ENCODE assay signal across 9 cellular contexts in the genomic region with DNA sequence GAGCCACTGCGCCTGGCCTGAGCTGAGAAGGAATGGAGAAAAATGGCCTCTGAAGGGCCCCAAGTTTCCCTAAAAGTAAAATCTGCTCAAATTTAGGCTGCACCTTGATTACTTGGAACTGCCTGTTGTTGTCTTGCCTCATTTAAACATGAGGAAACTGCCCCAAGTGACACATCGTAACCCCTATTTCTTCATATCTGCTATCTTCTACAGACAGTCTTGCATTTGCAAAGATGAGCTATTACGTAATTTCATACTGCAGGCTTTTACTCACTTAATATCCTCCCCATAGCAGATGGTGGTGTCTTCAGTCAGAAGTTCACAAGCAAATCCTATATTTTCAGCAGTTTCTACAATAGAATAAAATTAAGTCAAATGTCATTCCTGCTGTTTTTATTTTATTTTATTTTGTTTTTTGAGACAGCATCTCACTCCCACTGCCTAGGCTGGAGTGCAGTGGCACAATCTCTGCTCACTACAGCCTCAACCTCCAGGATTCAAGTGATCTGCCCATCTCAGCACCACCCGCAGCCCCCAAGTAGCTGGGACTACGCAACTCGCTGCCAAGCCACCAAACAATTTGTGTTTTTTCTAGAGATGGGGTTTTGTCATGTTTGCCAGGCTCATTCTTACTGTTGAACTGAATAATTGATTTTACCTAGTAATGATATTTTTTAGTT. TPM values are rescaled to one million over a fixed set of nuclear protein-coding genes. Genes with fewer than 3 reads are reported as not detected.
DNase-seq lines count a peak whose midpoint lies in the region; ATAC-seq and TF ChIP-seq lines count a peak whose summit lies in the region.
"Had no signal": no experiment of that assay in that cellular context is flagged by ENCODE, and none has a peak within 500 bp of the region (broad histone marks: within the 10 kb centered on the region; RNA-seq: fewer than 3 reads in every experiment).

No MANE protein-coding gene starts in this region.

- H3K9ac ChIP-seq in adipocyte (ENCODE audit: low read length) = no peak overlapping the region

- no peak for TF ChIP-seq POLR2A in vagina (IDR thresholded peaks at IDR 0.05)

- no peaks in the 10 kb centered on the region for H3K27me3 ChIP-seq in adipocyte (replicated peaks; ENCODE audit: control insufficient read depth, insufficient read depth, low read length)
- no peaks in the 10 kb centered on the region for H3K27me3 ChIP-seq in vagina

- peaks cover 0 to 3% of the 10 kb centered on the region in 2 donors for H3K36me3 Mint-ChIP-seq in activated T-cell treated with anti-CD3 and anti-CD28 coated beads, Interleukin-2, amount 50 U/mL, for 72 hours (ENCODE audit: insufficient read depth in 2 of 2)
- H3K36me3 Mint-ChIP-seq in T-helper 17 cell (ENCODE audit: low read depth) = peaks cover 2% of the 10 kb centered on the region

- peaks cover 41% of the 10 kb centered on the region for H3K4me1 Mint-ChIP-seq in activated T-cell treated with anti-CD3 and anti-CD28 coated beads, Interleukin-2, amount 50 U/mL, for 72 hours (ENCODE audit: low read depth)
- peaks cover 16% of the 10 kb centered on the region for H3K4me1 Mint-ChIP-seq in T-helper 17 cell

- H3K4me3 Mint-ChIP-seq in activated T-cell treated with anti-CD3 and anti-CD28 coated beads, Interleukin-2, amount 50 U/mL, for 72 hours = peak overlapping the region; percentile 54 to 75
- H3K4me3 Mint-ChIP-seq in T-helper 17 cell = no peak overlapping the region

- H3K36me3 ChIP-seq in adipocyte (ENCODE audit: control insufficient read depth, insufficient read depth, low read length, severe bottlenecking) (peaks cover 23% of the 10 kb centered on the region), vagina (peaks cover 0 to 14% of the 10 kb centered on the region in 2 donors)

- H3K4me1 ChIP-seq in adipocyte (ENCODE audit: control insufficient read depth, insufficient read depth, low read length) = peaks cover 28% of the 10 kb centered on the region
- peaks cover 17% of the 10 kb centered on the region for H3K4me1 ChIP-seq in vagina

- intact Hi-C loops in left colon (cut with DNase I, micrococcal nuclease) (no loop called here), vagina (cut with DNase I) (no loop called here)

- H3K4me3 ChIP-seq in adipocyte (ENCODE audit: low read length) (no peak overlapping the region), vagina (no peak overlapping the region)

- no peak for TF ChIP-seq CTCF in vagina (IDR thresholded peaks at IDR 0.05)

- DNase-seq in activated T-cell treated with anti-CD3 and anti-CD28 coated beads, Interleukin-2, amount 50 U/mL, for 72 hours = no peak
- no peak for DNase-seq in activated T-cell treated with anti-CD3 and anti-CD28 coated beads, Interleukin-2, amount 50 U/mL, for 48 hours
- DNase-seq in adipocyte (ENCODE audit: low read depth) = peak; percentile 67
- no peak for DNase-seq in left colon
- no peak for DNase-seq in vagina (ENCODE audit: extremely low spot score in 2 of 2)
- no peak for DNase-seq in DMS79 treated with DMSO at 0.1 percent for 48 hours (lab: John Stamatoyannopoulos, UW)
- DNase-seq in T-helper 17 cell = no peak
- DNase-seq in ureter (ENCODE audit: low spot score) = no peak
- DNase-seq: NCI-H82 had no signal

- peak in 1 of 2 donors; percentile 57 for ATAC-seq in activated T-cell treated with anti-CD3 and anti-CD28 coated beads, Interleukin-2, amount 50 U/mL, for 72 hours (replicated peaks in 1 of 2)
- ATAC-seq in left colon = peak; percentile 8
- ATAC-seq in T-helper 17 cell = no peak

- peak overlapping the region; percentile 83 for H3K27ac Mint-ChIP-seq in activated T-cell treated with anti-CD3 and anti-CD28 coated beads, Interleukin-2, amount 50 U/mL, for 72 hours
- H3K27ac Mint-ChIP-seq in T-helper 17 cell = no peak overlapping the region

- H3K27me3 Mint-ChIP-seq in activated T-cell treated with anti-CD3 and anti-CD28 coated beads, Interleukin-2, amount 50 U/mL, for 72 hours (ENCODE audit: low read depth) = no peaks in the 10 kb centered on the region
- H3K27me3 Mint-ChIP-seq in T-helper 17 cell = no peaks in the 10 kb centered on the region

- H3K9me3 ChIP-seq in adipocyte (ENCODE audit: control insufficient read depth, low read length) = no peaks in the 10 kb centered on the region
- no peaks in the 10 kb centered on the region for H3K9me3 ChIP-seq in vagina
- no peaks in the 10 kb centered on the region for H3K9me3 ChIP-seq in T-helper 17 cell (ENCODE audit: control insufficient read depth, low read length, poor library complexity, severe bottlenecking)

- no peaks in the 10 kb centered on the region for H3K9me3 Mint-ChIP-seq in activated T-cell treated with anti-CD3 and anti-CD28 coated beads, Interleukin-2, amount 50 U/mL, for 72 hours

- H3K27ac ChIP-seq in vagina = peak overlapping the region; percentile 14

RNA-seq across cellular contexts. Expression of a gene that starts 45.3 kb away (rescaled TPM):
- 100 to 1,000 TPM; 130 to 137 TPM for total RNA-seq in activated T-cell treated with anti-CD3 and anti-CD28 coated beads, Interleukin-2, amount 50 U/mL, for 72 hours
- total RNA-seq in left colon (100 to 1,000 TPM; 146 to 164 TPM), vagina (81.3 TPM), T-helper 17 cell (10 to 100 TPM; 63.3 to 87.3 TPM), ureter (163 TPM)
